Comparison of ENCODE assay signal across 8 cellular contexts in the genomic region with DNA sequence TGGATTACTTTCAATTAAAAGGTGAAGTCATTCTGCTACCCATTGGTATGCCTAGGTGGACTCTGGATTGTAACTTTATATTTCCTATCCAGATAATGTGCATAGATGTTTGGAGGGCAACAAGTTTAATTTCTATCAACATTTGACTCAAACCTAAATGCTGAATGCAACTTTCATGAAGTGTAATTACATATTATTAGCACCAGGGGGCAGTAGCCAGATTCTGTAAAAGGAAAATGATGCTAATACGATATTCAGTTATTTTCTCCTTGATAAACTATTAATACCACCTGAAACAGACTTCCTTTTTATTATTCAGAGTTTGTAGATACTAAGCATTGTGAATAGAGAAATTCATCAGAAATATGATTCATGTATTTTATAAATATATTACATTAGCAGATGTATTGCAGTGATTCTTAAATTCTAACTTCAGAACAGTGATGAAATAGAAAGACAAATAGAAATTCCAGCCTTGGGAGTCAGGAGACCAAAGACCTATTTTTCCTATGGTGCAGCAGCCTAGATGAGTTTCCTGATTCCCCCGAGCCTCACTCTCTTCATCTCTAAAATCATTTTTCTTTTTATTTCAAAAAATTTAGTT.
DNase-seq lines count a peak whose midpoint lies in the region; ATAC-seq, FAIRE-seq and TF ChIP-seq lines count a peak whose summit lies in the region.

No MANE protein-coding gene starts in this region.

- DNase-seq in activated CD8-positive, alpha-beta T cell treated with anti-CD3 and anti-CD28 coated beads for 36 hours = no peak
- no peak for DNase-seq in activated CD8-positive, alpha-beta T cell treated with anti-CD3 and anti-CD28 coated beads, Interleukin-2, amount 10 ng/mL, durations not matched to agents 7 days and 5 days
- DNase-seq in NCI-H748 (lab: John Stamatoyannopoulos, UW; ENCODE audit: unreplicated experiment) (peak; percentile 18), endothelial cell of umbilical vein (ENCODE audit: low read depth, low spot score) (peak; percentile 38), prostate gland (ENCODE audit: low spot score) (no peak)
- no peak for DNase-seq in stimulated activated CD8-positive, alpha-beta memory T cell treated with anti-CD3 and anti-CD28 coated beads, Interleukin-4, amount 100 ng/mL, for 48 hours

- H3K4me1 ChIP-seq in endothelial cell of umbilical vein (ENCODE audit: control insufficient read depth, extremely low read depth, insufficient read depth, low read length) = no peaks in the 10 kb centered on the region
- H3K4me1 ChIP-seq in prostate gland (replicated peaks) = no peaks in the 10 kb centered on the region

- no peaks in the 10 kb centered on the region for H4K20me1 ChIP-seq in endothelial cell of umbilical vein (replicated peaks; ENCODE audit: control insufficient read depth, extremely low read depth, insufficient read depth, low read length)

- POLR2A ChIA-PET in activated CD8-positive, alpha-beta T cell treated with anti-CD3 and anti-CD28 coated beads for 36 hours (lab: Charles Lee) = no interaction called here
- POLR2A ChIA-PET in activated CD8-positive, alpha-beta T cell treated with anti-CD3 and anti-CD28 coated beads, Interleukin-2, amount 10 ng/mL, durations not matched to agents 7 days and 5 days (lab: Charles Lee) = no interaction called here
- POLR2A ChIA-PET in endothelial cell of umbilical vein (lab: Charles Lee) = no interaction called here

- WGBS in prostate gland = 42% methylated on average over 2 of the region's 2 CpGs

- no peaks in the 10 kb centered on the region for H3K9me3 Mint-ChIP-seq in activated CD8-positive, alpha-beta T cell treated with anti-CD3 and anti-CD28 coated beads for 36 hours
- H3K9me3 Mint-ChIP-seq in activated CD8-positive, alpha-beta T cell treated with anti-CD3 and anti-CD28 coated beads, Interleukin-2, amount 10 ng/mL, durations not matched to agents 7 days and 5 days (ENCODE audit: insufficient read depth) = no peaks in the 10 kb centered on the region

- no peak overlapping the region for H3K4me3 ChIP-seq in endothelial cell of umbilical vein (replicated peaks in 1 of 3; ENCODE audit: insufficient read depth in 1 of 3, low read depth in 1 of 3, low read length in 3 of 3)
- H3K4me3 ChIP-seq in prostate gland = no peak overlapping the region

- BruUV-seq in endothelial cell of umbilical vein (replicated peaks; lab: Mats Ljungman, UMichigan) = no TSS peak

- peak; percentile 64 for FAIRE-seq in endothelial cell of umbilical vein (lab: Jason Lieb, UNC)

- no peaks in the 10 kb centered on the region for H3K9me3 ChIP-seq in endothelial cell of umbilical vein (replicated peaks; ENCODE audit: control insufficient read depth, insufficient read depth, low read length)
- H3K9me3 ChIP-seq in prostate gland = no peaks in the 10 kb centered on the region

- TF ChIP-seq CTCF in activated CD8-positive, alpha-beta T cell treated with anti-CD3 and anti-CD28 coated beads for 36 hours (IDR thresholded peaks at IDR 0.05) = peak; percentile 94
- peak; percentile 37 to 45 for TF ChIP-seq CTCF in endothelial cell of umbilical vein (IDR thresholded peaks at IDR 0.05; ENCODE audit: extremely low read depth in 1 of 2, insufficient read depth in 1 of 2, low read depth in 1 of 2, low read length in 2 of 2)
- peak; percentile 63 to 82 (median 70) for TF ChIP-seq CTCF in prostate gland (IDR thresholded peaks at IDR 0.05)

- H3K27me3 Mint-ChIP-seq in activated CD8-positive, alpha-beta T cell treated with anti-CD3 and anti-CD28 coated beads for 36 hours = peaks cover 8% of the 10 kb centered on the region
- peaks cover 7% of the 10 kb centered on the region for H3K27me3 Mint-ChIP-seq in activated CD8-positive, alpha-beta T cell treated with anti-CD3 and anti-CD28 coated beads, Interleukin-2, amount 10 ng/mL, durations not matched to agents 7 days and 5 days (ENCODE audit: low read depth)

- H3K79me2 ChIP-seq in endothelial cell of umbilical vein (ENCODE audit: control insufficient read depth, insufficient read depth, low read length) = no peaks in the 10 kb centered on the region

- H3K27ac ChIP-seq in endothelial cell of umbilical vein (ENCODE audit: insufficient read depth, low read depth, low read length) (no peak overlapping the region), prostate gland (no peak overlapping the region)

- peaks cover 2% of the 10 kb centered on the region for H3K4me1 Mint-ChIP-seq in activated CD8-positive, alpha-beta T cell treated with anti-CD3 and anti-CD28 coated beads for 36 hours (ENCODE audit: low read depth)
- H3K4me1 Mint-ChIP-seq in activated CD8-positive, alpha-beta T cell treated with anti-CD3 and anti-CD28 coated beads, Interleukin-2, amount 10 ng/mL, durations not matched to agents 7 days and 5 days (ENCODE audit: low read depth) = no peaks in the 10 kb centered on the region

- H3K36me3 ChIP-seq in endothelial cell of umbilical vein (ENCODE audit: control insufficient read depth in 2 of 2, extremely low read depth in 1 of 2, insufficient read depth in 2 of 2, low read length in 2 of 2) (no peaks in the 10 kb centered on the region), prostate gland (no peaks in the 10 kb centered on the region)

- H3K27ac Mint-ChIP-seq in activated CD8-positive, alpha-beta T cell treated with anti-CD3 and anti-CD28 coated beads for 36 hours = no peak overlapping the region
- no peak overlapping the region for H3K27ac Mint-ChIP-seq in activated CD8-positive, alpha-beta T cell treated with anti-CD3 and anti-CD28 coated beads, Interleukin-2, amount 10 ng/mL, durations not matched to agents 7 days and 5 days

- CTCF ChIA-PET in activated CD8-positive, alpha-beta T cell treated with anti-CD3 and anti-CD28 coated beads for 36 hours (lab: Charles Lee) = no interaction called here
- CTCF ChIA-PET in activated CD8-positive, alpha-beta T cell treated with anti-CD3 and anti-CD28 coated beads, Interleukin-2, amount 10 ng/mL, durations not matched to agents 7 days and 5 days (lab: Charles Lee) = no interaction called here
- CTCF ChIA-PET in endothelial cell of umbilical vein (lab: Charles Lee) = no interaction called here

- no peak overlapping the region for H3K4me2 ChIP-seq in endothelial cell of umbilical vein (ENCODE audit: insufficient read depth, low read length)

- H3K27me3 ChIP-seq in endothelial cell of umbilical vein (ENCODE audit: control insufficient read depth in 2 of 2, insufficient read depth in 2 of 2, low read length in 2 of 2) = peaks cover 4 to 22% of the 10 kb centered on the region in 2 experiments
- no peaks in the 10 kb centered on the region for H3K27me3 ChIP-seq in prostate gland (replicated peaks; ENCODE audit: insufficient read depth)

- no peak overlapping the region for H3K9ac ChIP-seq in endothelial cell of umbilical vein (replicated peaks; ENCODE audit: extremely low read depth, insufficient read depth, low read length)

- TF ChIP-seq POLR2A in endothelial cell of umbilical vein (IDR thresholded peaks at IDR 0.05; ENCODE audit: low read depth, low read length) (no peak), prostate gland (IDR thresholded peaks at IDR 0.05) (no peak)

- dilution Hi-C loops in endothelial cell of umbilical vein (cut with MboI; ENCODE audit: extremely low pct_ligation_motif_present, low sequenced_read_pairs) = no loop called here

- H3K9me1 ChIP-seq in endothelial cell of umbilical vein (replicated peaks; ENCODE audit: control insufficient read depth, extremely low read depth, insufficient read depth, low read length) = no peaks in the 10 kb centered on the region

- H2AFZ ChIP-seq in endothelial cell of umbilical vein (ENCODE audit: low read depth, low read length) = no peak overlapping the region

- no peaks in the 10 kb centered on the region for H3K36me3 Mint-ChIP-seq in activated CD8-positive, alpha-beta T cell treated with anti-CD3 and anti-CD28 coated beads for 36 hours (ENCODE audit: low read depth)
- no peaks in the 10 kb centered on the region for H3K36me3 Mint-ChIP-seq in activated CD8-positive, alpha-beta T cell treated with anti-CD3 and anti-CD28 coated beads, Interleukin-2, amount 10 ng/mL, durations not matched to agents 7 days and 5 days (ENCODE audit: low read depth)

- no peak overlapping the region for H3K4me3 Mint-ChIP-seq in activated CD8-positive, alpha-beta T cell treated with anti-CD3 and anti-CD28 coated beads for 36 hours
- H3K4me3 Mint-ChIP-seq in activated CD8-positive, alpha-beta T cell treated with anti-CD3 and anti-CD28 coated beads, Interleukin-2, amount 10 ng/mL, durations not matched to agents 7 days and 5 days = no peak overlapping the region

- no peak for ATAC-seq in activated CD8-positive, alpha-beta T cell treated with anti-CD3 and anti-CD28 coated beads for 36 hours
- ATAC-seq in activated CD8-positive, alpha-beta T cell treated with anti-CD3 and anti-CD28 coated beads, Interleukin-2, amount 10 ng/mL, durations not matched to agents 7 days and 5 days = no peak
- ATAC-seq in GM21576 (IDR thresholded peaks at IDR 0.05; ENCODE audit: unreplicated experiment) (no peak), GM19455 (IDR thresholded peaks at IDR 0.05; ENCODE audit: unreplicated experiment) (no peak)

- intact Hi-C loops in activated CD8-positive, alpha-beta T cell treated with anti-CD3 and anti-CD28 coated beads for 36 hours (cut with micrococcal nuclease) = loop anchor here (2.0 to 10.0 kb wide), 2 partner anchors 230 to 530 kb away; no protein-coding TSS in a partner anchor
- intact Hi-C loops in endothelial cell of umbilical vein (cut with micrococcal nuclease) = loop anchor here (1.0 kb wide), 3 partner anchors 112 to 532 kb away; no protein-coding TSS in a partner anchor
- intact Hi-C loops in prostate gland (cut with DNase I) = loop anchor here (5.0 kb wide), 1 partner anchor 233 kb away; no protein-coding TSS in a partner anchor

TF ChIP-seq in endothelial cell of umbilical vein, 7 proteins besides CTCF, POLR2A, EP300 and RAD21:
- TF ChIP-seq GATA2 (IDR thresholded peaks at IDR 0.05; ENCODE audit: insufficient read depth, insufficient read length, low read depth, low read length) (no peak), POLR2AphosphoS5 (IDR thresholded peaks at IDR 0.05; ENCODE audit: insufficient read depth, low read depth, low read length) (no peak), FOS (IDR thresholded peaks at IDR 0.05; ENCODE audit: borderline replicate concordance, insufficient read depth, low read length) (no peak), JUN (IDR thresholded peaks at IDR 0.05; ENCODE audit: borderline replicate concordance, insufficient read depth, insufficient read length, low read depth) (no peak), MYC (IDR thresholded peaks at IDR 0.05; ENCODE audit: low read depth, low read length) (no peak), EZH2 (IDR thresholded peaks at IDR 0.05; ENCODE audit: borderline replicate concordance, low read depth, low read length, severe bottlenecking) (no peak), MAX (IDR thresholded peaks at IDR 0.05; ENCODE audit: insufficient read depth, insufficient read length) (no peak)

Comparison
In these comparisons a context has a peak if more than half of its experiments do, and no peak if none do; other contexts are left out.
1. DNase-seq: peak in NCI-H748 (single experiment) and endothelial cell of umbilical vein (single experiment); none in activated CD8-positive, alpha-beta T cell treated with anti-CD3 and anti-CD28 coated beads for 36 hours (single experiment), activated CD8-positive, alpha-beta T cell treated with anti-CD3 and anti-CD28 coated beads, Interleukin-2, amount 10 ng/mL, durations not matched to agents 7 days and 5 days (single experiment), prostate gland (single experiment) and stimulated activated CD8-positive, alpha-beta memory T cell treated with anti-CD3 and anti-CD28 coated beads, Interleukin-4, amount 100 ng/mL, for 48 hours (single experiment).
2. CTCF ChIP-seq: peak in every context shown above with its lines; median percentile 94 in activated CD8-positive, alpha-beta T cell treated with anti-CD3 and anti-CD28 coated beads for 36 hours; 70 in prostate gland; 41 in endothelial cell of umbilical vein.